1 cellular context compared by ENCODE assay signal in the genomic region with DNA sequence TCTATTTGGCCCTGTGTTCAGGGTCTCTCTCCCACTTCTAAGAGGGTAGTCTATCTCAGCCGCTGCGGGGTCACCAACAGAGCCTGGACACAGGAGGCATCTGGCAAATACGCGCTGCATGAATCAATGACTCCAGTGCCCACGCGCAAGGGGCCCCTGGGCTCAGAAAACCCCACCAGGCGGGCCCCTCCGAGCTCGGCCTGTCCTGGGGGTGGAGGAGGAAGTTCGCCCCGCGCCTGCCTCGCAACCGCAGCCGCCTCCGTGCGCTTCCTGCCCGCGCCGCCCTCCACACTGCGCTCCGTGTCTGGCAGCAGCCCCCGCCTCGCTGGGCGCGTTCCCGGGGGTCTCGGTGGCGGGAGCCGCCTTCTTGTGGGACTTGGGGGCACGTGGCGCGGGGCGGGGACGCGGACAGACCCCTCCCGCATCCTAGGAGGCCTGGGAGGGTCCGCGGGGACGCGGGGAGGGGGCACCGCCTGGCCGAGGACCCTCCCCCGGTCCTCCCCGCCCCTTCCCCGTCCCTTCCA.
A peak's percentile ranks its signal among the peaks of the same experiment; 100 is the strongest.
TF ChIP-seq lines count a peak whose summit lies in the region.

No MANE protein-coding gene starts in this region.

TF ChIP-seq in K562, 482 proteins besides CTCF, POLR2A, EP300 and RAD21 (continued from another document):
- TF ChIP-seq, protein P1, sequence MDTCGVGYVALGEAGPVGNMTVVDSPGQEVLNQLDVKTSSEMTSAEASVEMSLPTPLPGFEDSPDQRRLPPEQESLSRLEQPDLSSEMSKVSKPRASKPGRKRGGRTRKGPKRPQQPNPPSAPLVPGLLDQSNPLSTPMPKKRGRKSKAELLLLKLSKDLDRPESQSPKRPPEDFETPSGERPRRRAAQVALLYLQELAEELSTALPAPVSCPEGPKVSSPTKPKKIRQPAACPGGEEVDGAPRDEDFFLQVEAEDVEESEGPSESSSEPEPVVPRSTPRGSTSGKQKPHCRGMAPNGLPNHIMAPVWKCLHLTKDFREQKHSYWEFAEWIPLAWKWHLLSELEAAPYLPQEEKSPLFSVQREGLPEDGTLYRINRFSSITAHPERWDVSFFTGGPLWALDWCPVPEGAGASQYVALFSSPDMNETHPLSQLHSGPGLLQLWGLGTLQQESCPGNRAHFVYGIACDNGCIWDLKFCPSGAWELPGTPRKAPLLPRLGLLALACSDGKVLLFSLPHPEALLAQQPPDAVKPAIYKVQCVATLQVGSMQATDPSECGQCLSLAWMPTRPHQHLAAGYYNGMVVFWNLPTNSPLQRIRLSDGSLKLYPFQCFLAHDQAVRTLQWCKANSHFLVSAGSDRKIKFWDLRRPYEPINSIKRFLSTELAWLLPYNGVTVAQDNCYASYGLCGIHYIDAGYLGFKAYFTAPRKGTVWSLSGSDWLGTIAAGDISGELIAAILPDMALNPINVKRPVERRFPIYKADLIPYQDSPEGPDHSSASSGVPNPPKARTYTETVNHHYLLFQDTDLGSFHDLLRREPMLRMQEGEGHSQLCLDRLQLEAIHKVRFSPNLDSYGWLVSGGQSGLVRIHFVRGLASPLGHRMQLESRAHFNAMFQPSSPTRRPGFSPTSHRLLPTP (IDR thresholded peaks at IDR 0.05; ENCODE audit: borderline replicate concordance, extremely low read depth, insufficient read length): no peak
- TF ChIP-seq TFAM (CRISPR knock-in tag; conservative IDR thresholded peaks at IDR 0.05) (no peak), MAZ (CRISPR knock-in tag; conservative IDR thresholded peaks at IDR 0.05 in 1 of 2, IDR thresholded peaks at IDR 0.05 in 1 of 2) (peak in 1 of 2 experiments; percentile 30; a peak in 1 of 4 replicates), GATAD2B (IDR thresholded peaks at IDR 0.05; ENCODE audit: borderline replicate concordance) (no peak), HMGN3 (IDR thresholded peaks at IDR 0.05; ENCODE audit: borderline replicate concordance, extremely low read depth, insufficient read length, low read depth, low read length) (no peak), RBM22 (IDR thresholded peaks at IDR 0.05; ENCODE audit: low read depth, low read length, poor library complexity, severe bottlenecking) (no peak), ATF1 (CRISPR knock-in tag; IDR thresholded peaks at IDR 0.05) (no peak), ATF1 (tag; IDR thresholded peaks at IDR 0.05) (0 out of 2 replicates have a peak, but pooled peaks have one; percentile 5), FOXA3 (CRISPR knock-in tag; conservative IDR thresholded peaks at IDR 0.05 in 1 of 2, IDR thresholded peaks at IDR 0.05 in 1 of 2) (no peak), FOXK1 (CRISPR knock-in tag; IDR thresholded peaks at IDR 0.05; ENCODE audit: borderline replicate concordance) (no peak), PHF8 (IDR thresholded peaks at IDR 0.05; ENCODE audit: borderline replicate concordance, low read length) (peak; percentile 24; the same call in 1 of the 2 replicates), EGR1 (conservative IDR thresholded peaks at IDR 0.05) (peak; percentile 63), ZNF23 (CRISPR knock-in tag; IDR thresholded peaks at IDR 0.05) (no peak), RBM34 (IDR thresholded peaks at IDR 0.05; ENCODE audit: borderline replicate concordance, insufficient read depth, low read length) (no peak), MEF2A (IDR thresholded peaks at IDR 0.05; ENCODE audit: control insufficient read depth, low read depth, low read length) (no peak)
TF ChIP-seq in K562: peak in this region for 20.
